Comparison of ENCODE assay signal across 30 cellular contexts in the genomic region with DNA sequence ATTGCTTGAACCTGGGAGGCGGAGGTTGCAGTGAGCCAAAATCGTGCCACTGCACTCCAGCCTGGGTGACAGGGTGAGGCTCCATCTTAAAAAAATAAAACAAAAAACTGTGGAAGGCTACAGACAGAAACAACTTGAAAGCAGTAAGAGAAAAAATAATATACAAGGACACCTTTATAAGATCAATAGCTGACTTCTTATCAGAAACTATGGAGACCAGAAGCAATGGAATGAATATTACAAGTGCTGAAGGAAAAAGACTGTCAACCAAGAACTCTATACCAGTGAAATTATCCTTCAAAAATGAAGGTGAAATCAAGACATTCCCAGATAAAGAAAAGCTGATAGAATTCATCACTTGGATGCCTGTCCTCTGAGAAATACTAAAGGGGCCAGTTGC. TPM values are rescaled to one million over a fixed set of nuclear protein-coding genes. Genes with fewer than 3 reads are reported as not detected.
DNase-seq lines count a peak whose midpoint lies in the region; ATAC-seq, FAIRE-seq and TF ChIP-seq lines count a peak whose summit lies in the region.
"Had no signal": no experiment of that assay in that cellular context is flagged by ENCODE, and none has a peak within 500 bp of the region (broad histone marks: within the 10 kb centered on the region; RNA-seq: fewer than 3 reads in every experiment).

No MANE protein-coding gene starts in this region.

- no peak overlapping the region for H4K8ac ChIP-seq in neuronal stem cell (ENCODE audit: low read depth, low read length)

- ATAC-seq in K562: no peak
- ATAC-seq in gastrocnemius medialis: no peak
- ATAC-seq in activated naive CD4-positive, alpha-beta T cell treated with anti-CD3 and anti-CD28 coated beads, Interleukin-2, amount 50 U/mL, for 72 hours: no peak
- ATAC-seq: natural killer cell; stimulated activated effector memory CD8-positive, alpha-beta T cell treated with anti-CD3 and anti-CD28 coated beads, Interleukin-12 subunit alpha, Interleukin-12 subunit beta, amount 100 ng/mL, for 72 hours had no signal

- no peak for TF ChIP-seq POLR2A in K562 (conservative IDR thresholded peaks at IDR 0.05)
- TF ChIP-seq POLR2A in gastrocnemius medialis (IDR thresholded peaks at IDR 0.05): no peak

- H3K23ac ChIP-seq in neuronal stem cell (ENCODE audit: low read depth, low read length, poor library complexity): no peak overlapping the region

- in situ Hi-C loops in K562 (cut with MboI): no loop called here
- in situ Hi-C loops in gastrocnemius medialis (cut with MboI; ENCODE audit: low sequenced_read_pairs in 4 of 4): no loop called here

- no peak overlapping the region for H3K27ac Mint-ChIP-seq in activated naive CD4-positive, alpha-beta T cell treated with anti-CD3 and anti-CD28 coated beads, Interleukin-2, amount 50 U/mL, for 72 hours
- H3K27ac Mint-ChIP-seq: activated B cell treated with CpG ODN at 0.5 μM for 24 hours; activated naive CD8-positive, alpha-beta T cell treated with anti-CD3 and anti-CD28 coated beads for 36 hours; activated T-helper 2 cell treated with anti-CD3 and anti-CD28 coated beads, Interferon-gamma antibody, Interleukin-2, Interleukin-4, amounts not matched to agents 10 μg/mL and 5 μg/mL and 100 μg/mL, durations not matched to agents 14 hours and 24 hours and 36 hours; natural killer cell; stimulated activated effector memory CD8-positive, alpha-beta T cell treated with anti-CD3 and anti-CD28 coated beads, Interleukin-12 subunit alpha, Interleukin-12 subunit beta, amount 100 ng/mL, for 72 hours; T-helper 2 cell treated with Interferon-gamma antibody and Interleukin-4, amounts not matched to agents 5 μg/mL and 100 μg/mL, for 36 hours had no signal

- H2BK120ac ChIP-seq in neuronal stem cell (ENCODE audit: low read depth, low read length): no peak overlapping the region

- no peak overlapping the region for H2AK5ac ChIP-seq in neuronal stem cell (ENCODE audit: low read depth, low read length)

- H3K4me1 ChIP-seq in K562 (replicated peaks in 1 of 2; ENCODE audit: control insufficient read depth in 2 of 2, insufficient read depth in 2 of 2, low read length in 2 of 2): no peaks in the 10 kb centered on the region
- H3K4me1 ChIP-seq in neuronal stem cell (ENCODE audit: control insufficient read depth in 2 of 2, insufficient read depth in 1 of 2, low read depth in 1 of 2, low read length in 2 of 2): no peaks in the 10 kb centered on the region
- H3K4me1 ChIP-seq in gastrocnemius medialis: no peaks in the 10 kb centered on the region
- H3K4me1 ChIP-seq: BLaER1, Caco-2, suprapubic skin had no signal

- no peak overlapping the region for H4K91ac ChIP-seq in neuronal stem cell (ENCODE audit: low read depth, low read length, poor library complexity)

- no peak for TF ChIP-seq RAD21 in K562 (CRISPR knock-in tag; conservative IDR thresholded peaks at IDR 0.05 in 1 of 2, IDR thresholded peaks at IDR 0.05 in 1 of 2)

- no peak overlapping the region for H2BK15ac ChIP-seq in neuronal stem cell (ENCODE audit: low read length)

- H3K4ac ChIP-seq in neuronal stem cell (ENCODE audit: low read length): no peak overlapping the region

- H3K36me3 ChIP-seq in K562 (ENCODE audit: control insufficient read depth, insufficient read depth, low read length): no peaks in the 10 kb centered on the region
- no peaks in the 10 kb centered on the region for H3K36me3 ChIP-seq in neuronal stem cell (replicated peaks in 1 of 2; ENCODE audit: control insufficient read depth in 2 of 2, insufficient read depth in 2 of 2, low read length in 2 of 2)
- H3K36me3 ChIP-seq in gastrocnemius medialis: no peaks in the 10 kb centered on the region
- H3K36me3 ChIP-seq: BLaER1, suprapubic skin had no signal

- BruUV-seq in K562 (replicated peaks; lab: Mats Ljungman, UMichigan): no TSS peak

- H3K36me3 Mint-ChIP-seq in activated naive CD4-positive, alpha-beta T cell treated with anti-CD3 and anti-CD28 coated beads, Interleukin-2, amount 50 U/mL, for 72 hours: peaks cover 0 to 30% of the 10 kb centered on the region in 2 donors
- H3K36me3 Mint-ChIP-seq: stimulated activated effector memory CD8-positive, alpha-beta T cell treated with anti-CD3 and anti-CD28 coated beads, Interleukin-12 subunit alpha, Interleukin-12 subunit beta, amount 100 ng/mL, for 72 hours had no signal

- POLR2A ChIA-PET in K562 (lab: Yijun Ruan, JAX): interaction anchor here (1.2 kb wide), 2 partner anchors 10 to 12 kb away, joined by 3 read pairs; no protein-coding TSS in a partner anchor

- H3K9me1 ChIP-seq in K562 (ENCODE audit: control insufficient read depth, insufficient read depth, low read length): no peaks in the 10 kb centered on the region

- H3K9ac ChIP-seq in K562 (ENCODE audit: insufficient read depth in 1 of 2, low read depth in 2 of 2, low read length in 2 of 2) (no peak overlapping the region), neuronal stem cell (ENCODE audit: low read depth, low read length, poor library complexity) (no peak overlapping the region)
- H3K9ac ChIP-seq: BLaER1 had no signal

- H3K27me3 ChIP-seq in K562 (ENCODE audit: control insufficient read depth in 2 of 2, insufficient read depth in 2 of 2, low read length in 2 of 2) (no peaks in the 10 kb centered on the region), neuronal stem cell (ENCODE audit: control insufficient read depth in 3 of 3, insufficient read depth in 3 of 3, low read depth in 1 of 3, low read length in 3 of 3) (no peaks in the 10 kb centered on the region), gastrocnemius medialis (no peaks in the 10 kb centered on the region)
- H3K27me3 ChIP-seq: BLaER1, suprapubic skin had no signal

- peaks cover 5% of the 10 kb centered on the region for H3K9me3 ChIP-seq in K562 (replicated peaks; ENCODE audit: control insufficient read depth, insufficient read depth, low read depth, low read length)
- H3K9me3 ChIP-seq in neuronal stem cell (replicated peaks in 1 of 2; ENCODE audit: control insufficient read depth in 2 of 2, insufficient read depth in 1 of 2, low read depth in 1 of 2, low read length in 2 of 2): peaks cover 4 to 26% of the 10 kb centered on the region in 2 donors
- peaks cover 0 to 28% (median 4%) of the 10 kb centered on the region in 3 donors for H3K9me3 ChIP-seq in gastrocnemius medialis

- H3K79me2 ChIP-seq in K562 (ENCODE audit: control insufficient read depth, insufficient read depth, low read length): no peaks in the 10 kb centered on the region

- no peak for TF ChIP-seq CTCF in K562 (IDR thresholded peaks at IDR 0.05 in 2 of 3, conservative IDR thresholded peaks at IDR 0.05 in 1 of 3; ENCODE audit: insufficient read depth in 2 of 3, low read depth in 1 of 3, low read length in 3 of 3)
- TF ChIP-seq CTCF in gastrocnemius medialis (IDR thresholded peaks at IDR 0.05 in 4 of 5, conservative IDR thresholded peaks at IDR 0.05 in 1 of 5): no peak

- H4K20me1 ChIP-seq in K562 (replicated peaks; ENCODE audit: control insufficient read depth, insufficient read depth, low read length): no peaks in the 10 kb centered on the region
- H4K20me1 ChIP-seq: BLaER1 had no signal

- 0% methylated on average over 2 of the region's 2 CpGs for WGBS in K562 (ENCODE audit: insufficient coverage, low coverage, missing lambda C conversion rate)
- no CpG with 5 or more reads among the region's 2 CpGs for WGBS in neuronal stem cell (ENCODE audit: extremely low coverage in 2 of 2, insufficient read length in 2 of 2, insufficient replicate concordance in 1 of 2), 2 donors

- H3K79me1 ChIP-seq in neuronal stem cell (ENCODE audit: low read depth, low read length): no peaks in the 10 kb centered on the region

- FAIRE-seq in G401.6 (lab: Jason Lieb, UNC): peak; percentile 69
- no peak for FAIRE-seq in K562 (lab: Jason Lieb, UNC)
- FAIRE-seq: astrocyte, endometrium, GM18507, islet of Langerhans had no signal

- no peak overlapping the region for H2AFZ ChIP-seq in K562 (ENCODE audit: low read depth, low read length)
- H2AFZ ChIP-seq in neuronal stem cell (ENCODE audit: low read length): no peak overlapping the region

- intact Hi-C loops in K562 (cut with micrococcal nuclease): no loop called here
- intact Hi-C loops in gastrocnemius medialis (cut with DNase I; ENCODE audit: low total_unique reads): no loop called here

- no peak overlapping the region for H3K14ac ChIP-seq in neuronal stem cell (ENCODE audit: low read length)

- DNase-seq in NCI-H1436 (lab: John Stamatoyannopoulos, UW) (peak; percentile 6), NCI-H1436 treated with DMSO at 0.1 percent for 48 hours (lab: John Stamatoyannopoulos, UW) (no peak), NCI-H2227 treated with DMSO at 0.1 percent for 48 hours (lab: John Stamatoyannopoulos, UW) (peak; percentile 13), K562 (ENCODE audit: extremely low read depth in 1 of 4, low spot score in 3 of 4) (no peak), neuronal stem cell (ENCODE audit: low spot score) (no peak), gastrocnemius medialis (no peak)
- DNase-seq in activated naive CD4-positive, alpha-beta T cell treated with anti-CD3 and anti-CD28 coated beads, Interleukin-2, amount 50 U/mL, for 72 hours (ENCODE audit: low spot score in 2 of 2): no peak
- DNase-seq: activated B cell treated with CpG ODN at 0.5 μM for 24 hours; activated CD4-positive, alpha-beta T cell treated with anti-CD3 and anti-CD28 coated beads, Interleukin-2, amount 50 U/mL, for 48 hours; activated CD8-positive, alpha-beta memory T cell treated with anti-CD3 and anti-CD28 coated beads, Interleukin-2, amount 50 U/mL, for 4 hours; activated naive CD8-positive, alpha-beta T cell treated with anti-CD3 and anti-CD28 coated beads for 36 hours; Caco-2; central memory CD4-positive, alpha-beta T cell; dermis blood vessel endothelial cell; KBM-7; natural killer cell; NCI-H2029 treated with DMSO at 0.1 percent for 48 hours; NCI-H526 had no signal

- H2BK12ac ChIP-seq in neuronal stem cell (ENCODE audit: low read length): no peak overlapping the region

- H3K4me3 ChIP-seq in K562: no peak overlapping the region
- H3K4me3 ChIP-seq in neuronal stem cell (ENCODE audit: low read length in 2 of 2): no peak overlapping the region
- no peak overlapping the region for H3K4me3 ChIP-seq in gastrocnemius medialis
- H3K4me3 ChIP-seq: BLaER1, SK-N-MC, smooth muscle cell, suprapubic skin had no signal

- peaks cover 7 to 19% of the 10 kb centered on the region in 2 donors for H3K9me3 Mint-ChIP-seq in activated naive CD4-positive, alpha-beta T cell treated with anti-CD3 and anti-CD28 coated beads, Interleukin-2, amount 50 U/mL, for 72 hours

- H3K18ac ChIP-seq in neuronal stem cell (ENCODE audit: low read length): no peak overlapping the region

- H3K27ac ChIP-seq in K562 (ENCODE audit: extremely low read depth, low read depth, low read length) (no peak overlapping the region), neuronal stem cell (replicated peaks; ENCODE audit: low read length) (no peak overlapping the region), gastrocnemius medialis (no peak overlapping the region)
- H3K27ac ChIP-seq: BLaER1, SK-N-MC, suprapubic skin had no signal

- H3K4me2 ChIP-seq in K562 (ENCODE audit: insufficient read depth, low read length) (no peak overlapping the region), neuronal stem cell (ENCODE audit: insufficient read depth, low read length, poor library complexity, severe bottlenecking) (no peak overlapping the region)
- H3K4me2 ChIP-seq: BLaER1, smooth muscle cell had no signal

- CTCF ChIA-PET in K562 (lab: Yijun Ruan, JAX; ENCODE audit: low intra/inter-chr PET ratio): no interaction called here

- TF ChIP-seq EP300 in K562 (IDR thresholded peaks at IDR 0.05; ENCODE audit: low read length): no peak

- no peak overlapping the region for H2BK5ac ChIP-seq in neuronal stem cell (ENCODE audit: low read length)

RNA-seq across cellular contexts. Expression of a gene that starts 49.0 kb away (rescaled TPM):
- total RNA-seq in K562 (2011; cell fraction: chromatin; rRNA removed; ENCODE audit: low replicate concordance): 14.1 and 39.5 TPM in 2 replicates
- total RNA-seq in K562 (2011; cell fraction: nucleolus; rRNA removed): 6.7 and 12.1 TPM in 2 replicates
- 15.7 and 16.5 TPM in 2 replicates for total RNA-seq in K562 (2011; cell fraction: nucleoplasm; rRNA removed)
- total RNA-seq in K562 (2014; rRNA removed) (6.3 and 7.1 TPM in 2 replicates), K562 (2014; rRNA removed; fragmentation: Illumina TruSeq; extraction: Trizol) (12.7 and 15.9 TPM in 2 replicates), K562 (2015; rRNA removed; fragmentation: Illumina TruSeq; extraction: Trizol) (11.7 and 13.2 TPM in 2 replicates), K562 (2021) (9.8 and 11.2 TPM in 2 replicates), gastrocnemius medialis (1 to 10 TPM; 3.4 to 6.0 (median 4.2) TPM)
- polyA plus RNA-seq in K562 (2011; rRNA removed) (10.1 and 10.4 TPM in 2 replicates), K562 (2014; fragmentation: Illumina TruSeq; extraction: Trizol) (8.9 and 10.2 TPM in 2 replicates), K562 (2014; fragmentation: Nextera tagmentation; extraction: Ambion mirVana) (1 to 10 TPM; 2.7 to 3.3 TPM), K562 (2014; rRNA removed) (5.6 and 7.4 TPM in 2 replicates)
- polyA plus RNA-seq in K562 (2011; cell fraction: cytosol; rRNA removed): 1.2 and 2.8 TPM in 2 replicates
- polyA plus RNA-seq in K562 (2011; cell fraction: nucleus; rRNA removed): 12.3 and 16.5 TPM in 2 replicates
- polyA plus RNA-seq in K562 (2012): 6.3 and 7.0 TPM in 2 replicates
- polyA minus RNA-seq in K562 (2011; rRNA and poly(A)+ RNA removed): 22.4 and 32.1 TPM in 2 replicates
- polyA minus RNA-seq in K562 (2011; cell fraction: cytosol; rRNA and poly(A)+ RNA removed): 7.4 and 8.3 TPM in 2 replicates
- 11.3 and 21.8 TPM in 2 replicates for polyA minus RNA-seq in K562 (2011; cell fraction: nucleus; rRNA and poly(A)+ RNA removed)
- 6.6 TPM for polyA plus RNA-seq in neuronal stem cell (2013, experiment 1 of 2)
- 6.4 TPM for polyA plus RNA-seq in neuronal stem cell (2013, experiment 2 of 2)
- total RNA-seq in activated naive CD4-positive, alpha-beta T cell treated with anti-CD3 and anti-CD28 coated beads, Interleukin-2, amount 50 U/mL, for 72 hours: 10 to 100 TPM; 10.1 to 15.3 TPM

Comparison
In these comparisons a context has a peak if more than half of its experiments do, and no peak if none do; other contexts are left out.
1. DNase-seq: peak in NCI-H1436 (single experiment) and NCI-H2227 treated with DMSO at 0.1 percent for 48 hours (single experiment); none in NCI-H1436 treated with DMSO at 0.1 percent for 48 hours (single experiment), K562 (0 of 4), neuronal stem cell (single experiment), gastrocnemius medialis (0 of 2) and activated naive CD4-positive, alpha-beta T cell treated with anti-CD3 and anti-CD28 coated beads, Interleukin-2, amount 50 U/mL, for 72 hours (0 of 2).